ENCODE assay signal across 18 cellular contexts in genomic region chr9:92029553-92029952, GRCh38.
DNase-seq lines count a peak whose midpoint lies in the region; ATAC-seq and TF ChIP-seq lines count a peak whose summit lies in the region.
"Had no signal": no experiment of that assay in that cellular context is flagged by ENCODE, and none has a peak within 500 bp of the region (broad histone marks: within the 10 kb centered on the region; RNA-seq: fewer than 3 reads in every experiment).

No MANE protein-coding gene starts in this region.

- H3K4me3 ChIP-seq in Caco-2 (ENCODE audit: low read depth, low read length), result no peak overlapping the region
- H3K4me3 ChIP-seq in PC-9, result no peak overlapping the region
- H3K4me3 ChIP-seq in epithelial cell of proximal tubule (ENCODE audit: low read depth, low read length), result no peak overlapping the region
- H3K4me3 ChIP-seq: gastrocnemius medialis, skin epidermis had no signal

- H3K9me3 ChIP-seq in Caco-2 (no peaks in the 10 kb centered on the region), PC-9 (ENCODE audit: insufficient read depth, low read depth) (no peaks in the 10 kb centered on the region)
- H3K9me3 ChIP-seq: gastrocnemius medialis had no signal

- H3K27ac Mint-ChIP-seq in Caco-2 (ENCODE audit: unreplicated experiment) (no peak overlapping the region), nephron progenitor cell (peak overlapping the region; percentile 52)

- no peaks in the 10 kb centered on the region for H3K27me3 ChIP-seq in Caco-2 (replicated peaks; ENCODE audit: control insufficient read depth, insufficient read depth, low read length)
- H3K27me3 ChIP-seq in PC-9 (ENCODE audit: insufficient read depth, low read depth), result no peaks in the 10 kb centered on the region
- H3K27me3 ChIP-seq: gastrocnemius medialis had no signal

- no peak overlapping the region for H3K27ac ChIP-seq in PC-9
- H3K27ac ChIP-seq: gastrocnemius medialis, skin epidermis had no signal

- intact Hi-C loops in Caco-2 (cut with micrococcal nuclease; ENCODE audit: unreplicated experiment), result loop anchor here (10.0 kb wide), 1 partner anchor 255 kb away; no protein-coding TSS in a partner anchor
- intact Hi-C loops in PC-9 (cut with micrococcal nuclease; ENCODE audit: unreplicated experiment), result loop anchor here (10.0 kb wide), 1 partner anchor 255 kb away; no protein-coding TSS in a partner anchor

- H3K9me2 ChIP-seq in PC-9 (ENCODE audit: insufficient read depth), result no peaks in the 10 kb centered on the region

- no peaks in the 10 kb centered on the region for H3K4me1 ChIP-seq in Caco-2
- H3K4me1 ChIP-seq in PC-9 (replicated peaks; ENCODE audit: insufficient read depth), result no peaks in the 10 kb centered on the region
- H3K4me1 ChIP-seq: gastrocnemius medialis had no signal

- H3K27me3 Mint-ChIP-seq in Caco-2 (ENCODE audit: insufficient read depth, unreplicated experiment) (no peaks in the 10 kb centered on the region), nephron progenitor cell (ENCODE audit: low read depth, poor library complexity) (no peaks in the 10 kb centered on the region)

- H3F3A ChIP-seq in PC-9 (ENCODE audit: insufficient read depth, low read depth), result no peaks in the 10 kb centered on the region

- TF ChIP-seq CTCF in Caco-2 (IDR thresholded peaks at IDR 0.05; ENCODE audit: insufficient read depth in 1 of 2, low read depth in 1 of 2, low read length in 1 of 2, severe bottlenecking in 1 of 2, unreplicated experiment in 1 of 2) (peak; percentile 24 to 28), PC-9 (conservative IDR thresholded peaks at IDR 0.05) (peak; percentile 48), epithelial cell of proximal tubule (conservative IDR thresholded peaks at IDR 0.05; ENCODE audit: low read depth, low read length) (peak; percentile 36), nephron progenitor cell (IDR thresholded peaks at IDR 0.05) (no peak)

- POLR2A ChIA-PET in Caco-2 (lab: Charles Lee) (no interaction called here), PC-9 (lab: Charles Lee; ENCODE audit: unreplicated experiment) (no interaction called here)

- no peak overlapping the region for H2AFZ ChIP-seq in PC-9

- no peaks in the 10 kb centered on the region for H3K36me3 ChIP-seq in Caco-2 (ENCODE audit: control insufficient read depth, insufficient read depth, low read length)
- H3K36me3 ChIP-seq in PC-9 (ENCODE audit: low read depth), result 0 out of 2 replicates have a peak, but pooled peaks cover 5% of the 10 kb centered on the region

- H3K4me3 Mint-ChIP-seq in Caco-2 (ENCODE audit: unreplicated experiment) (no peak overlapping the region), nephron progenitor cell (no peak overlapping the region)

- H3K4me1 Mint-ChIP-seq in Caco-2 (ENCODE audit: low read depth, unreplicated experiment) (no peaks in the 10 kb centered on the region), nephron progenitor cell (no peaks in the 10 kb centered on the region)

- DNase-seq in Caco-2 (peak in 1 of 2 experiments; percentile 1), PC-9 (no peak), epithelial cell of proximal tubule (ENCODE audit: low read depth) (no peak), nephron progenitor cell (no peak), OCI-M1 (lab: John Stamatoyannopoulos, UW) (no peak), NCI-H446 (lab: John Stamatoyannopoulos, UW) (no peak), HuH-7 (ENCODE audit: low spot score) (no peak)
- DNase-seq: activated CD4-positive, alpha-beta T cell treated with anti-CD3 and anti-CD28 coated beads, Interleukin-2, amount 50 U/mL, for 1 hour; activated naive CD4-positive, alpha-beta T cell; activated T-cell treated with anti-CD3 and anti-CD28 coated beads for 4 hours; anterior cingulate cortex; COR-L47; gastrocnemius medialis; NCI-H1436 treated with DMSO at 0.1 percent for 48 hours; NCI-H82; stimulated activated CD4-positive, alpha-beta T cell treated with anti-CD3 and anti-CD28 coated beads, Interleukin-2, amount 100 ng/mL, for 48 hours had no signal

- no peak for ATAC-seq in GM21737 (IDR thresholded peaks at IDR 0.05; ENCODE audit: unreplicated experiment)
- ATAC-seq: gastrocnemius medialis had no signal

- CTCF ChIA-PET in Caco-2 (lab: Charles Lee) (interaction anchor here (1.2 kb wide), 1 partner anchor 75 kb away, joined by 3 read pairs; no protein-coding TSS in a partner anchor), PC-9 (lab: Charles Lee) (no interaction called here)

- H3K9me3 Mint-ChIP-seq in Caco-2 (ENCODE audit: unreplicated experiment) (no peaks in the 10 kb centered on the region), nephron progenitor cell (no peaks in the 10 kb centered on the region)

- H3K36me3 Mint-ChIP-seq in Caco-2 (ENCODE audit: insufficient read depth, unreplicated experiment) (peaks cover 14% of the 10 kb centered on the region), nephron progenitor cell (ENCODE audit: low read depth) (peaks cover 34% of the 10 kb centered on the region)

- H3K4me2 ChIP-seq in PC-9, result no peak overlapping the region

- H3K79me2 ChIP-seq in PC-9 (ENCODE audit: low read depth), result no peaks in the 10 kb centered on the region

- H4K20me1 ChIP-seq in PC-9 (ENCODE audit: insufficient read depth), result no peaks in the 10 kb centered on the region

- BruUV-seq in Caco-2 (replicated peaks; lab: Mats Ljungman, UMichigan), result no TSS peak
- BruUV-seq in PC-9 (replicated peaks; lab: Mats Ljungman, UMichigan), result TSS peak; percentile 21
